ENCODE assay signal across 8 cellular contexts in genomic region chr11:93543292-93543977, GRCh38. TPM values are rescaled to one million over a fixed set of nuclear protein-coding genes. Genes with fewer than 3 reads are reported as not detected.
DNase-seq lines count a peak whose midpoint lies in the region; ATAC-seq and TF ChIP-seq lines count a peak whose summit lies in the region.

TSS of gene SMCO4 (minus strand) at chr11:93543391. CDS start at chr11:93479189, 64,202 bp downstream.

- peak within 1 kb of the TSS; percentile 84 to 92 (median 88) for H3K4me3 Mint-ChIP-seq in CD4-positive, CD25-positive, alpha-beta regulatory T cell

- peak within 1 kb of the TSS in 2 of 3 donors; percentile 72 to 83 for H3K27ac Mint-ChIP-seq in CD4-positive, CD25-positive, alpha-beta regulatory T cell

- H3K36me3 ChIP-seq in CD4-positive, CD25-positive, alpha-beta regulatory T cell (ENCODE audit: control insufficient read depth, insufficient read depth, low read length) = no peaks in the 10 kb centered on the region

- peak; percentile 23 to 83 (median 72) for TF ChIP-seq CTCF in dorsolateral prefrontal cortex (IDR thresholded peaks at IDR 0.05 in 54 of 56, conservative IDR thresholded peaks at IDR 0.05 in 2 of 56; ENCODE audit: low read depth in 1 of 56, partially characterized antibody in 56 of 56)
- no peak for TF ChIP-seq CTCF in lower leg skin (IDR thresholded peaks at IDR 0.05)

- H3K4me1 Mint-ChIP-seq in CD4-positive, CD25-positive, alpha-beta regulatory T cell = peaks cover 0 to 24% (median 6%) of the 10 kb centered on the region in 4 donors

- H3K27me3 Mint-ChIP-seq in CD4-positive, CD25-positive, alpha-beta regulatory T cell = peaks cover 60% of the 10 kb centered on the region

- H3K36me3 Mint-ChIP-seq in CD4-positive, CD25-positive, alpha-beta regulatory T cell = no peaks in the 10 kb centered on the region

- TF ChIP-seq POLR2A in lower leg skin (IDR thresholded peaks at IDR 0.05) = no peak

- H3K9me3 ChIP-seq in CD4-positive, CD25-positive, alpha-beta regulatory T cell (ENCODE audit: control insufficient read depth in 2 of 2, low read length in 2 of 2) = no peaks in the 10 kb centered on the region

- H3K9me3 Mint-ChIP-seq in CD4-positive, CD25-positive, alpha-beta regulatory T cell = peaks cover 0 to 2% (median 0%) of the 10 kb centered on the region in 7 donors

- intact Hi-C loops in dorsolateral prefrontal cortex (cut with DNase I) = loop anchor here (1.0 to 10.0 kb wide), 5 partner anchors 15 to 309 kb away; no protein-coding TSS in a partner anchor
- intact Hi-C loops in lower leg skin (cut with DNase I; ENCODE audit: low total_unique reads) = no loop called here

- H3K4me1 ChIP-seq in CD4-positive, CD25-positive, alpha-beta regulatory T cell (ENCODE audit: control insufficient read depth, insufficient read depth, low read length, poor library complexity, severe bottlenecking) = peaks cover 13% of the 10 kb centered on the region

- DNase-seq in CD4-positive, CD25-positive, alpha-beta regulatory T cell = peak; percentile 21 to 74 (median 35)
- peak; percentile 83 for DNase-seq in NCI-H748 (lab: John Stamatoyannopoulos, UW; ENCODE audit: unreplicated experiment)
- peak; percentile 59 to 64 for DNase-seq in activated CD4-positive, alpha-beta T cell treated with anti-CD3 and anti-CD28 coated beads, Interleukin-2, amount 50 U/mL, for 4 hours
- peak; percentile 53 to 87 (median 75) for DNase-seq in dorsolateral prefrontal cortex
- peak; percentile 68 to 96 for DNase-seq in lower leg skin (ENCODE audit: low spot score in 2 of 2)
- peak; percentile 63 to 69 for DNase-seq in stimulated activated CD4-positive, alpha-beta T cell treated with anti-CD3 and anti-CD28 coated beads, Interleukin-4, amount 100 ng/mL, for 48 hours (ENCODE audit: low read depth in 2 of 2)

- peaks cover 27% of the 10 kb centered on the region for H3K27me3 ChIP-seq in CD4-positive, CD25-positive, alpha-beta regulatory T cell (ENCODE audit: control insufficient read depth, insufficient read depth, low read length)
- H3K27me3 ChIP-seq in dorsolateral prefrontal cortex = peaks cover 0 to 5% (median 0%) of the 10 kb centered on the region in 45 donors

- peak within 1 kb of the TSS; percentile 32 for H3K4me3 ChIP-seq in CD4-positive, CD25-positive, alpha-beta regulatory T cell (ENCODE audit: low read depth, low read length)
- peak within 1 kb of the TSS; percentile 52 to 84 (median 69) for H3K4me3 ChIP-seq in dorsolateral prefrontal cortex
- peak within 1 kb of the TSS; percentile 71 for H3K4me3 ChIP-seq in lower leg skin (ENCODE audit: low read depth, poor library complexity, severe bottlenecking)

- no peak within 1 kb of the TSS for H3K27ac ChIP-seq in CD4-positive, CD25-positive, alpha-beta regulatory T cell (ENCODE audit: insufficient read depth, low read length, poor library complexity, severe bottlenecking)
- H3K27ac ChIP-seq in dorsolateral prefrontal cortex = peak within 1 kb of the TSS in 57 of 59 donors; percentile 16 to 88 (median 75)

- peak; percentile 48 to 50 for ATAC-seq in CD4-positive, CD25-positive, alpha-beta regulatory T cell (ENCODE audit: low read depth in 2 of 2)
- peak; percentile 66 for ATAC-seq in GM19438 (IDR thresholded peaks at IDR 0.05; ENCODE audit: low read depth, unreplicated experiment)
- peak; percentile 76 for ATAC-seq in HG03565 (IDR thresholded peaks at IDR 0.05; ENCODE audit: unreplicated experiment)

- WGBS in lower leg skin, 2 donors = 6 to 10% methylated on average over 28 to 38 of the region's 59 CpGs

RNA-seq across cellular contexts. Expression of gene SMCO4, which starts in this region (rescaled TPM):
- 6.5 TPM for total RNA-seq in CD4-positive, CD25-positive, alpha-beta regulatory T cell
- 10 to 100 TPM in 1 of 4 donors, 1 to 10 TPM in 3; 4.8 to 12.8 (median 4.9) TPM for polyA plus RNA-seq in CD4-positive, CD25-positive, alpha-beta regulatory T cell
- 10 to 100 TPM in 65 of 120 experiments, 1 to 10 TPM in 55; 3.1 to 22.5 (median 10.8) TPM for total RNA-seq in dorsolateral prefrontal cortex
- 10 to 100 TPM in 3 of 4 donors, 1 to 10 TPM in 1; 8.2 to 30.4 (median 15.3) TPM for total RNA-seq in lower leg skin

Comparison
In these comparisons a context has a peak if more than half of its experiments do, and no peak if none do; other contexts are left out.
1. CTCF ChIP-seq: peak in dorsolateral prefrontal cortex (56 of 56); none in lower leg skin (0 of 3).
2. Peak in every context shown above with its lines, with median percentiles within 50 percentile points of each other: ATAC-seq, DNase-seq and H3K4me3 ChIP-seq.